In genomic region chr19:5623397-5624153, GRCh38 we compare ENCODE assay signal across 6 cellular contexts. TPM values are rescaled to one million over a fixed set of nuclear protein-coding genes. Genes with fewer than 3 reads are reported as not detected.
DNase-seq lines count a peak whose midpoint lies in the region; ATAC-seq and TF ChIP-seq lines count a peak whose summit lies in the region.

No MANE protein-coding gene starts in this region.

- no peaks in the 10 kb centered on the region for H3K9me3 ChIP-seq in duodenal mucosa (ENCODE audit: control insufficient read depth in 1 of 2, low read length in 2 of 2)

- H3K4me3 Mint-ChIP-seq in Calu3 (ENCODE audit: low read depth, unreplicated experiment), result peak overlapping the region; percentile 99

- no peak for TF ChIP-seq POLR2A in NB4 (IDR thresholded peaks at IDR 0.05; ENCODE audit: extremely low read depth, insufficient read length)

- ATAC-seq in GM21526 (IDR thresholded peaks at IDR 0.05; ENCODE audit: low FRiP score, unreplicated experiment), result no peak

- H3K36me3 ChIP-seq in duodenal mucosa (ENCODE audit: control insufficient read depth in 1 of 2, insufficient read depth in 2 of 2, low read length in 2 of 2), result peaks cover 18 to 60% of the 10 kb centered on the region in 2 donors

- H3K36me3 Mint-ChIP-seq in Calu3 (ENCODE audit: insufficient read depth, unreplicated experiment), result peaks cover 74% of the 10 kb centered on the region

- H3K27me3 ChIP-seq in duodenal mucosa (ENCODE audit: control insufficient read depth in 1 of 2, insufficient read depth in 2 of 2, low read length in 2 of 2), result no peaks in the 10 kb centered on the region

- BruUV-seq in Calu3 (replicated peaks; lab: Mats Ljungman, UMichigan), result no TSS peak

- H3K27ac ChIP-seq in duodenal mucosa (ENCODE audit: low read depth, low read length), result peak overlapping the region; percentile 91

- H3K9ac ChIP-seq in duodenal mucosa (ENCODE audit: low read depth in 1 of 2, low read length in 2 of 2), result peak overlapping the region; percentile 98 to 100

- peaks cover 30% of the 10 kb centered on the region for H3K4me1 Mint-ChIP-seq in Calu3 (ENCODE audit: low read depth, unreplicated experiment)

- no peaks in the 10 kb centered on the region for H3K27me3 Mint-ChIP-seq in Calu3 (ENCODE audit: unreplicated experiment)

- H3K4me3 ChIP-seq in NB4 (ENCODE audit: low read depth, low read length) (peak overlapping the region; percentile 95), duodenal mucosa (ENCODE audit: low read depth in 1 of 2, low read length in 2 of 2) (peak overlapping the region; percentile 98)

- no peak for TF ChIP-seq CTCF in Calu3 (IDR thresholded peaks at IDR 0.05; ENCODE audit: unreplicated experiment)
- no peak for TF ChIP-seq CTCF in NB4 (IDR thresholded peaks at IDR 0.05; ENCODE audit: low read depth, low read length)

- peak overlapping the region; percentile 100 for H3K27ac Mint-ChIP-seq in Calu3 (ENCODE audit: unreplicated experiment)

- CTCF ChIA-PET in Calu3 (lab: Charles Lee), result no interaction called here

- no peaks in the 10 kb centered on the region for H3K9me3 Mint-ChIP-seq in Calu3 (ENCODE audit: low read depth, unreplicated experiment)

- H3K4me1 ChIP-seq in duodenal mucosa (ENCODE audit: control insufficient read depth in 1 of 2, insufficient read depth in 2 of 2, low read length in 2 of 2), result peaks cover 52 to 56% of the 10 kb centered on the region in 2 donors

- no peak for DNase-seq in Calu3
- DNase-seq in NB4 (ENCODE audit: low read depth), result peak; percentile 20
- peak; percentile 11 for DNase-seq in putamen (ENCODE audit: low spot score)
- no peak for DNase-seq in mucosa of gallbladder (ENCODE audit: low spot score)

- intact Hi-C loops in Calu3 (cut with micrococcal nuclease; ENCODE audit: unreplicated experiment), result no loop called here

RNA-seq across cellular contexts. Expression of gene SAFB, which starts 0.7 kb away (rescaled TPM):
- total RNA-seq in Calu3 (2022) (87.3 and 88.0 TPM in 2 replicates), mucosa of gallbladder (92.9 TPM)

RNA-seq across cellular contexts. Expression of gene SAFB2, which starts 1.0 kb away (rescaled TPM):
- total RNA-seq in Calu3 (2022), result 71.7 and 72.8 TPM in 2 replicates
- total RNA-seq in mucosa of gallbladder, result 127 TPM

RNA-seq across cellular contexts. Expression of gene TINCR, which starts 55.8 kb away (rescaled TPM):
- total RNA-seq in Calu3 (2022) (0.27 and 0.40 TPM in 2 replicates), mucosa of gallbladder (0.20 TPM)

RNA-seq across cellular contexts. Expression of gene MICOS13, which starts 56.7 kb away (rescaled TPM):
- 37.1 and 37.9 TPM in 2 replicates for total RNA-seq in Calu3 (2022)
- total RNA-seq in mucosa of gallbladder, result 62.6 TPM

RNA-seq across cellular contexts. Expression of gene HSD11B1L, which starts 57.3 kb away (rescaled TPM):
- total RNA-seq in Calu3 (2022) (2.3 and 3.0 TPM in 2 replicates), mucosa of gallbladder (15.7 TPM)

Comparison
In these comparisons a context has a peak if more than half of its experiments do, and no peak if none do; other contexts are left out.
1. DNase-seq: peak in NB4 (single experiment) and putamen (single experiment); none in Calu3 (single experiment) and mucosa of gallbladder (single experiment).